In genomic region chr1:26190373-26190987, GRCh38 we compare ENCODE assay signal across 9 cellular contexts. TPM values are rescaled to one million over a fixed set of nuclear protein-coding genes. Genes with fewer than 3 reads are reported as not detected.
DNase-seq lines count a peak whose midpoint lies in the region; ATAC-seq and TF ChIP-seq lines count a peak whose summit lies in the region.
"Had no signal": no experiment of that assay in that cellular context is flagged by ENCODE, and none has a peak within 500 bp of the region (broad histone marks: within the 10 kb centered on the region; RNA-seq: fewer than 3 reads in every experiment).

Gene CATSPER4 (plus strand): TSS chr1:26190602. CDS start chr1:26190628, 26 bp downstream.

- no peaks in the 10 kb centered on the region for H3K9me3 ChIP-seq in iPS DF 6.9 (ENCODE audit: control insufficient read depth, insufficient read depth, low read length)

- H3K27ac ChIP-seq in iPS DF 6.9 (ENCODE audit: low read length) (no peak within 1 kb of the TSS), coronary artery (no peak within 1 kb of the TSS)

- WGBS in iPS DF 6.9 (ENCODE audit: insufficient coverage, insufficient read length), result no CpG with 5 or more reads among the region's 16 CpGs

- no peak for ATAC-seq in HG03139 (IDR thresholded peaks at IDR 0.05; ENCODE audit: unreplicated experiment)
- ATAC-seq in HG03520 (IDR thresholded peaks at IDR 0.05; ENCODE audit: unreplicated experiment), result no peak
- ATAC-seq in HG03108 (IDR thresholded peaks at IDR 0.05; ENCODE audit: unreplicated experiment), result no peak

- DNase-seq in A172 (ENCODE audit: low spot score) (peak; percentile 6), GM12865 (ENCODE audit: low read depth) (no peak), SW480 (ENCODE audit: low spot score) (peak; percentile 59), iPS DF 6.9 (ENCODE audit: low read depth, low spot score) (peak; percentile 84), coronary artery (ENCODE audit: low spot score) (no peak)

- no peaks in the 10 kb centered on the region for H3K27me3 ChIP-seq in iPS DF 6.9 (ENCODE audit: control insufficient read depth, insufficient read depth, low read length)

- H3K4me1 ChIP-seq in iPS DF 6.9 (ENCODE audit: control insufficient read depth, insufficient read depth, low read length), result peaks cover 2% of the 10 kb centered on the region; the same call in 1 of the 2 replicates

- TF ChIP-seq CTCF in GM12865 (IDR thresholded peaks at IDR 0.05; ENCODE audit: insufficient read depth, low read depth, low read length, missing control alignments) (peak; percentile 3), coronary artery (IDR thresholded peaks at IDR 0.05) (no peak)

- no peak within 1 kb of the TSS for H3K4me3 ChIP-seq in GM12865 (ENCODE audit: low read depth, low read length)
- no peak within 1 kb of the TSS for H3K4me3 ChIP-seq in iPS DF 6.9 (ENCODE audit: low read length)
- H3K4me3 ChIP-seq in coronary artery, result no peak within 1 kb of the TSS

- no peaks in the 10 kb centered on the region; the same call in 1 of the 2 replicates for H3K36me3 ChIP-seq in iPS DF 6.9 (ENCODE audit: control insufficient read depth, insufficient read depth, low read length)

RNA-seq across cellular contexts. Expression of gene CATSPER4, which starts in this region (rescaled TPM):
- not detected in 2 replicates for total RNA-seq in A172 (2014; rRNA removed; shearing (Covaris generic))
- total RNA-seq: posterior vena cava had no signal

Comparison
In these comparisons a context has a peak if more than half of its experiments do, and no peak if none do; other contexts are left out.
1. Peak in DNase-seq in A172; RNA of the gene not detected or under 1 TPM.
2. DNase-seq: peak in SW480 (single experiment) and iPS DF 6.9 (single experiment); none in GM12865 (single experiment) and coronary artery (single experiment).